ENCODE assay signal across 16 cellular contexts in genomic region chr7:72190166-72190565, GRCh38.
"Had no signal": no experiment of that assay in that cellular context is flagged by ENCODE, and none has a peak within 500 bp of the region (broad histone marks: within the 10 kb centered on the region; RNA-seq: fewer than 3 reads in every experiment).

No MANE protein-coding gene starts in this region.

- DNase-seq: colonic mucosa; cortex of kidney; effector CD4-positive, alpha-beta T cell; effector memory CD4-positive, alpha-beta T cell; esophagus squamous epithelium; foreskin fibroblast; foreskin melanocyte; gastrocnemius medialis; glutamatergic neuron; head of caudate nucleus; heart right ventricle; left cardiac atrium; left ventricle myocardium inferior; mammary epithelial cell; mesendoderm had no signal

- ATAC-seq: gastrocnemius medialis, heart right ventricle, left cardiac atrium, left lobe of liver had no signal
